ENCODE assay signal across 19 cellular contexts in genomic region chr6:137332637-137333228, GRCh38.
DNase-seq lines count a peak whose midpoint lies in the region; ATAC-seq, FAIRE-seq and TF ChIP-seq lines count a peak whose summit lies in the region.
"Had no signal": no experiment of that assay in that cellular context is flagged by ENCODE, and none has a peak within 500 bp of the region (broad histone marks: within the 10 kb centered on the region; RNA-seq: fewer than 3 reads in every experiment).

No MANE protein-coding gene starts in this region.

- no peak for DNase-seq in HepG2 (ENCODE audit: low spot score)
- no peak for DNase-seq in right lobe of liver
- peak; percentile 7 for DNase-seq in cerebellar cortex (ENCODE audit: low spot score)
- no peak for DNase-seq in left ventricle myocardium superior
- no peak for DNase-seq in NCI-H1048 (lab: John Stamatoyannopoulos, UW)
- no peak for DNase-seq in effector memory CD4-positive, alpha-beta T cell
- DNase-seq: activated B cell treated with CpG ODN at 0.5 μM for 24 hours; activated effector memory CD4-positive, alpha-beta T cell treated with Interleukin-2 at 50 U/mL for 16 hours; amniotic stem cell; naive B cell; NCI-H1092; posterior cingulate gyrus; SIG-M5; stimulated activated naive CD8-positive, alpha-beta T cell treated with anti-CD3 and anti-CD28 coated beads, Interleukin-15, Interleukin-2, amounts not matched to agents 100 U/mL and 50 U/mL, for 24 hours; T-helper 2 cell; upper lobe of left lung had no signal

- BruUV-seq in HepG2 (replicated peaks; lab: Mats Ljungman, UMichigan): no TSS peak

- 92% methylated on average over 7 of the region's 7 CpGs for WGBS in HepG2 (ENCODE audit: low lambda C conversion rate)
- 41% methylated on average over 7 of the region's 7 CpGs for WGBS in right lobe of liver (ENCODE audit: insufficient coverage, low coverage, low lambda C conversion rate, missing lambda C conversion rate)

- H3K9ac ChIP-seq in HepG2 (ENCODE audit: insufficient read depth, low read depth, low read length): no peak overlapping the region

- in situ Hi-C loops in HepG2 (cut with HindIII; ENCODE audit: extremely low pct_ligation_motif_present, low pct_unique_long_range_greater_than_20kb): no loop called here

- FAIRE-seq in HepG2 (lab: Jason Lieb, UNC): no peak

- H3K79me2 ChIP-seq in HepG2 (ENCODE audit: insufficient read depth, low read length): no peaks in the 10 kb centered on the region

- H4K20me1 ChIP-seq in HepG2 (ENCODE audit: insufficient read depth, low read length): no peaks in the 10 kb centered on the region

- H3K27ac ChIP-seq in HepG2 (ENCODE audit: extremely low read length, insufficient read depth, low read length) (no peak overlapping the region), right lobe of liver (no peak overlapping the region)
- H3K27ac ChIP-seq in effector memory CD4-positive, alpha-beta T cell (ENCODE audit: insufficient read depth, low read length, poor library complexity, severe bottlenecking): no peak overlapping the region
- H3K27ac ChIP-seq: esophagus muscularis mucosa, upper lobe of left lung had no signal

- H2AFZ ChIP-seq in HepG2 (ENCODE audit: low read length): no peak overlapping the region

- TF ChIP-seq RAD21 in HepG2 (CRISPR knock-in tag; IDR thresholded peaks at IDR 0.05): no peak

- no peak for ATAC-seq in HepG2
- ATAC-seq in right lobe of liver: no peak
- peak; percentile 97 for ATAC-seq in left ventricle myocardium superior
- no peak for ATAC-seq in HG02798 (IDR thresholded peaks at IDR 0.05; ENCODE audit: poor library complexity, unreplicated experiment)
- ATAC-seq in activated CD4-positive, CD25-positive, alpha-beta regulatory T cell treated with anti-CD3 and anti-CD28 coated beads, Interleukin-2, amount 50 U/mL, for 24 hours: no peak
- ATAC-seq: stimulated activated naive CD8-positive, alpha-beta T cell treated with anti-CD3 and anti-CD28 coated beads, Interleukin-15, Interleukin-2, amounts not matched to agents 100 U/mL and 50 U/mL, for 24 hours had no signal

- intact Hi-C loops in HepG2 (cut with micrococcal nuclease; ENCODE audit: unreplicated experiment): no loop called here
- intact Hi-C loops in right lobe of liver (cut with DNase I): no loop called here
- intact Hi-C loops in left ventricle myocardium superior (cut with micrococcal nuclease): no loop called here

- TF ChIP-seq CTCF in HepG2 (CRISPR knock-in tag; IDR thresholded peaks at IDR 0.05) (no peak), right lobe of liver (IDR thresholded peaks at IDR 0.05) (no peak)

- H3K9me3 ChIP-seq in HepG2 (ENCODE audit: low read length) (no peaks in the 10 kb centered on the region), right lobe of liver (no peaks in the 10 kb centered on the region)
- no peaks in the 10 kb centered on the region for H3K9me3 ChIP-seq in effector memory CD4-positive, alpha-beta T cell (ENCODE audit: control insufficient read depth, low read length)
- H3K9me3 ChIP-seq: esophagus muscularis mucosa, upper lobe of left lung had no signal

- no peaks in the 10 kb centered on the region for H3K27me3 ChIP-seq in HepG2 (ENCODE audit: control insufficient read depth in 1 of 2, insufficient read depth in 2 of 2, low read length in 2 of 2)
- H3K27me3 ChIP-seq in right lobe of liver: no peaks in the 10 kb centered on the region
- H3K27me3 ChIP-seq in effector memory CD4-positive, alpha-beta T cell (replicated peaks; ENCODE audit: control insufficient read depth, insufficient read depth, low read length, poor library complexity, severe bottlenecking): no peaks in the 10 kb centered on the region
- H3K27me3 ChIP-seq: upper lobe of left lung had no signal

- H3K4me3 ChIP-seq in HepG2 (replicated peaks in 1 of 3; ENCODE audit: insufficient read depth in 1 of 3, low read depth in 2 of 3, low read length in 3 of 3) (no peak overlapping the region), right lobe of liver (no peak overlapping the region)
- H3K4me3 ChIP-seq in effector memory CD4-positive, alpha-beta T cell (ENCODE audit: insufficient read depth, low read depth, low read length, poor library complexity, severe bottlenecking): no peak overlapping the region
- H3K4me3 ChIP-seq: esophagus muscularis mucosa, upper lobe of left lung had no signal

- no peak for TF ChIP-seq POLR2A in HepG2 (IDR thresholded peaks at IDR 0.05; ENCODE audit: insufficient read depth in 1 of 2, low read depth in 2 of 2, low read length in 2 of 2)
- no peak for TF ChIP-seq POLR2A in right lobe of liver (IDR thresholded peaks at IDR 0.05)

- H3K4me2 ChIP-seq in HepG2 (ENCODE audit: low read depth, low read length): no peak overlapping the region

- POLR2A ChIA-PET in HepG2 (lab: Yijun Ruan, JAX): no interaction called here

- H3K4me1 ChIP-seq in HepG2 (ENCODE audit: insufficient read depth, low read length) (peaks cover 8% of the 10 kb centered on the region), right lobe of liver (no peaks in the 10 kb centered on the region)
- H3K4me1 ChIP-seq in effector memory CD4-positive, alpha-beta T cell (ENCODE audit: control insufficient read depth, insufficient read depth, low read length, poor library complexity, severe bottlenecking): no peaks in the 10 kb centered on the region
- H3K4me1 ChIP-seq: upper lobe of left lung had no signal

- CTCF ChIA-PET in HepG2 (lab: Yijun Ruan, JAX; ENCODE audit: low intra/inter-chr PET ratio, low total read pairs): no interaction called here

- H3K36me3 ChIP-seq in HepG2 (replicated peaks in 1 of 2; ENCODE audit: control insufficient read depth in 1 of 2, insufficient read depth in 2 of 2, low read length in 2 of 2): no peaks in the 10 kb centered on the region
- no peaks in the 10 kb centered on the region for H3K36me3 ChIP-seq in right lobe of liver
- no peaks in the 10 kb centered on the region for H3K36me3 ChIP-seq in effector memory CD4-positive, alpha-beta T cell (ENCODE audit: control insufficient read depth, insufficient read depth, low read length)
- H3K36me3 ChIP-seq: esophagus muscularis mucosa, upper lobe of left lung had no signal

- TF ChIP-seq EP300 in HepG2 (IDR thresholded peaks at IDR 0.05; ENCODE audit: low read depth in 2 of 2, low read length in 2 of 2) (no peak), HepG2 (CRISPR knock-in tag; IDR thresholded peaks at IDR 0.05; ENCODE audit: borderline replicate concordance) (no peak)

TF ChIP-seq in HepG2, 621 proteins besides CTCF, POLR2A, EP300 and RAD21:
- TF ChIP-seq TP53 (CRISPR knock-in tag; conservative IDR thresholded peaks at IDR 0.05) (no peak), ISL2 (CRISPR knock-in tag; IDR thresholded peaks at IDR 0.05) (no peak), JUNB (CRISPR knock-in tag; IDR thresholded peaks at IDR 0.05; ENCODE audit: borderline replicate concordance) (no peak), ZNF160 (CRISPR knock-in tag; IDR thresholded peaks at IDR 0.05) (no peak), CENPT (CRISPR knock-in tag; IDR thresholded peaks at IDR 0.05; ENCODE audit: low read depth) (no peak), NFE2L2 (IDR thresholded peaks at IDR 0.05; ENCODE audit: low read length) (0 out of 2 replicates have a peak, but pooled peaks have one; percentile 3)
- TF ChIP-seq, protein P1, sequence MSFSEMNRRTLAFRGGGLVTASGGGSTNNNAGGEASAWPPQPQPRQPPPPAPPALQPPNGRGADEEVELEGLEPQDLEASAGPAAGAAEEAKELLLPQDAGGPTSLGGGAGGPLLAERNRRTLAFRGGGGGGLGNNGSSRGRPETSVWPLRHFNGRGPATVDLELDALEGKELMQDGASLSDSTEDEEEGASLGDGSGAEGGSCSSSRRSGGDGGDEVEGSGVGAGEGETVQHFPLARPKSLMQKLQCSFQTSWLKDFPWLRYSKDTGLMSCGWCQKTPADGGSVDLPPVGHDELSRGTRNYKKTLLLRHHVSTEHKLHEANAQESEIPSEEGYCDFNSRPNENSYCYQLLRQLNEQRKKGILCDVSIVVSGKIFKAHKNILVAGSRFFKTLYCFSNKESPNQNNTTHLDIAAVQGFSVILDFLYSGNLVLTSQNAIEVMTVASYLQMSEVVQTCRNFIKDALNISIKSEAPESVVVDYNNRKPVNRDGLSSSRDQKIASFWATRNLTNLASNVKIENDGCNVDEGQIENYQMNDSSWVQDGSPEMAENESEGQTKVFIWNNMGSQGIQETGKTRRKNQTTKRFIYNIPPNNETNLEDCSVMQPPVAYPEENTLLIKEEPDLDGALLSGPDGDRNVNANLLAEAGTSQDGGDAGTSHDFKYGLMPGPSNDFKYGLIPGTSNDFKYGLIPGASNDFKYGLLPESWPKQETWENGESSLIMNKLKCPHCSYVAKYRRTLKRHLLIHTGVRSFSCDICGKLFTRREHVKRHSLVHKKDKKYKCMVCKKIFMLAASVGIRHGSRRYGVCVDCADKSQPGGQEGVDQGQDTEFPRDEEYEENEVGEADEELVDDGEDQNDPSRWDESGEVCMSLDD (CRISPR knock-in tag; IDR thresholded peaks at IDR 0.05; ENCODE audit: borderline replicate concordance): no peak
- TF ChIP-seq, protein P2, sequence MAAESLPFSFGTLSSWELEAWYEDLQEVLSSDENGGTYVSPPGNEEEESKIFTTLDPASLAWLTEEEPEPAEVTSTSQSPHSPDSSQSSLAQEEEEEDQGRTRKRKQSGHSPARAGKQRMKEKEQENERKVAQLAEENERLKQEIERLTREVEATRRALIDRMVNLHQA (CRISPR knock-in tag; IDR thresholded peaks at IDR 0.05): no peak
